ENCODE assay signal across 23 cellular contexts in genomic region chr16:62741692-62742091, GRCh38.
DNase-seq lines count a peak whose midpoint lies in the region; ATAC-seq, FAIRE-seq and TF ChIP-seq lines count a peak whose summit lies in the region.
"Had no signal": no experiment of that assay in that cellular context is flagged by ENCODE, and none has a peak within 500 bp of the region (broad histone marks: within the 10 kb centered on the region; RNA-seq: fewer than 3 reads in every experiment).

No MANE protein-coding gene starts in this region.

- no peak overlapping the region for H3K14ac ChIP-seq in neuronal stem cell (ENCODE audit: low read length)

- TF ChIP-seq CTCF in MM.1S (IDR thresholded peaks at IDR 0.05; ENCODE audit: low read length) = no peak

- H3K4ac ChIP-seq in neuronal stem cell (ENCODE audit: low read length) = no peak overlapping the region

- H4K91ac ChIP-seq in neuronal stem cell (ENCODE audit: low read depth, low read length, poor library complexity) = no peak overlapping the region

- H3K79me1 ChIP-seq in neuronal stem cell (ENCODE audit: low read depth, low read length) = no peaks in the 10 kb centered on the region

- H2AFZ ChIP-seq in MM.1S (ENCODE audit: low read length) (no peak overlapping the region), neuronal stem cell (ENCODE audit: low read length) (peak overlapping the region; percentile 30)
- H2AFZ ChIP-seq: GM23248 had no signal

- no peak overlapping the region for H2BK12ac ChIP-seq in neuronal stem cell (ENCODE audit: low read length)

- no peaks in the 10 kb centered on the region for H3K9me3 ChIP-seq in MM.1S (replicated peaks; ENCODE audit: insufficient read depth, low read length)
- peaks cover 0 to 2% of the 10 kb centered on the region in 2 donors for H3K9me3 ChIP-seq in neuronal stem cell (replicated peaks in 1 of 2; ENCODE audit: control insufficient read depth in 2 of 2, insufficient read depth in 1 of 2, low read depth in 1 of 2, low read length in 2 of 2)
- H3K9me3 ChIP-seq: BE2C, HAP-1 had no signal

- ATAC-seq in HG02870 (IDR thresholded peaks at IDR 0.05; ENCODE audit: unreplicated experiment) = no peak
- ATAC-seq: K562 had no signal

- H2BK120ac ChIP-seq in neuronal stem cell (ENCODE audit: low read depth, low read length) = no peak overlapping the region

- peak overlapping the region; percentile 25; the same call in 1 of the 2 replicates for H3K4me2 ChIP-seq in MM.1S (ENCODE audit: low read depth, low read length)
- H3K4me2 ChIP-seq in neuronal stem cell (ENCODE audit: insufficient read depth, low read length, poor library complexity, severe bottlenecking) = no peak overlapping the region

- H2BK5ac ChIP-seq in neuronal stem cell (ENCODE audit: low read length) = no peak overlapping the region

- H3K4me1 ChIP-seq in MM.1S (ENCODE audit: low read length) = peaks cover 9% of the 10 kb centered on the region; the same call in 1 of the 2 replicates
- no peaks in the 10 kb centered on the region for H3K4me1 ChIP-seq in neuronal stem cell (ENCODE audit: control insufficient read depth in 2 of 2, insufficient read depth in 1 of 2, low read depth in 1 of 2, low read length in 2 of 2)
- H3K4me1 ChIP-seq: BE2C, HAP-1 had no signal

- H3K36me3 ChIP-seq in MM.1S (replicated peaks; ENCODE audit: insufficient read depth, low read length) (no peaks in the 10 kb centered on the region), neuronal stem cell (replicated peaks in 1 of 2; ENCODE audit: control insufficient read depth in 2 of 2, insufficient read depth in 2 of 2, low read length in 2 of 2) (no peaks in the 10 kb centered on the region)
- H3K36me3 ChIP-seq: BE2C, HAP-1 had no signal

- H3K27ac ChIP-seq in MM.1S (ENCODE audit: low read length) (no peak overlapping the region), neuronal stem cell (replicated peaks; ENCODE audit: low read length) (no peak overlapping the region)
- H3K27ac ChIP-seq: GM23248 had no signal

- H3K23ac ChIP-seq in neuronal stem cell (ENCODE audit: low read depth, low read length, poor library complexity) = no peak overlapping the region

- H3K9me2 ChIP-seq in MM.1S (replicated peaks; ENCODE audit: insufficient read depth, low read length) = no peaks in the 10 kb centered on the region

- H3K18ac ChIP-seq in neuronal stem cell (ENCODE audit: low read length) = no peak overlapping the region

- H3K9ac ChIP-seq in MM.1S (ENCODE audit: low read length) (no peak overlapping the region), neuronal stem cell (ENCODE audit: low read depth, low read length, poor library complexity) (no peak overlapping the region)
- H3K9ac ChIP-seq: GM23248 had no signal

- no CpG with 5 or more reads among the region's 3 CpGs for WGBS in neuronal stem cell (ENCODE audit: extremely low coverage in 2 of 2, insufficient read length in 2 of 2, insufficient replicate concordance in 1 of 2), 2 donors

- no peak overlapping the region for H2BK15ac ChIP-seq in neuronal stem cell (ENCODE audit: low read length)

- H3K79me2 ChIP-seq in MM.1S (ENCODE audit: low read length) = no peaks in the 10 kb centered on the region

- TF ChIP-seq POLR2A in GM12891 (IDR thresholded peaks at IDR 0.05; ENCODE audit: low read depth, low read length) (no peak), erythroblast (IDR thresholded peaks at IDR 0.05; ENCODE audit: low read length) (no peak)

- 0 out of 2 replicates have a peak, but pooled peaks cover 4% of the 10 kb centered on the region for H4K20me1 ChIP-seq in MM.1S (ENCODE audit: insufficient read depth, low read length)

- no peak overlapping the region for H3K4me3 ChIP-seq in MM.1S (ENCODE audit: low read length)
- no peak overlapping the region for H3K4me3 ChIP-seq in neuronal stem cell (ENCODE audit: low read length in 2 of 2)
- H3K4me3 ChIP-seq: GM23248, HAP-1, K562 had no signal

- peaks cover 32% of the 10 kb centered on the region for H3K27me3 ChIP-seq in MM.1S (replicated peaks; ENCODE audit: insufficient read depth, low read length)
- H3K27me3 ChIP-seq in neuronal stem cell (ENCODE audit: control insufficient read depth in 3 of 3, insufficient read depth in 3 of 3, low read depth in 1 of 3, low read length in 3 of 3) = no peaks in the 10 kb centered on the region
- H3K27me3 ChIP-seq: BE2C had no signal

- FAIRE-seq in GM12891 (lab: Jason Lieb, UNC) = no peak
- FAIRE-seq: A204.1, GM19239, HTR-8/SVneo, K562 had no signal

- H2AK5ac ChIP-seq in neuronal stem cell (ENCODE audit: low read depth, low read length) = no peak overlapping the region

- no peak overlapping the region for H4K8ac ChIP-seq in neuronal stem cell (ENCODE audit: low read depth, low read length)

- H3F3A ChIP-seq in MM.1S (ENCODE audit: insufficient read depth, low read length) = no peaks in the 10 kb centered on the region

- peak; percentile 6 for DNase-seq in GM12891 (ENCODE audit: insufficient read length, low spot score)
- DNase-seq in MM.1S = peak; percentile 39
- no peak for DNase-seq in neuronal stem cell (ENCODE audit: low spot score)
- DNase-seq in hypothalamus (lab: John Stamatoyannopoulos, UW) = no peak
- DNase-seq in erythroblast (lab: John Stamatoyannopoulos, UW) = no peak
- DNase-seq: ACHN; BE2C; C1 segment of cervical spinal cord; CD4-positive, CD25-positive, alpha-beta regulatory T cell; CD8-positive, alpha-beta memory T cell; COR-L47; DMS 273 treated with DMSO at 0.1 percent for 48 hours; DMS53; DND-41; EL; GM23248; IMR-90 had no signal

TF ChIP-seq in GM12891, 5 proteins besides CTCF, POLR2A, EP300 and RAD21:
- no peak for TF ChIP-seq POU2F2 (IDR thresholded peaks at IDR 0.05; ENCODE audit: low read depth, low read length)
- TF ChIP-seq SPI1 (IDR thresholded peaks at IDR 0.05; ENCODE audit: low read depth, low read length) = no peak
- TF ChIP-seq PAX5 (IDR thresholded peaks at IDR 0.05; ENCODE audit: insufficient read depth, low read length, severe bottlenecking) = no peak
- TF ChIP-seq POLR2AphosphoS5 (IDR thresholded peaks at IDR 0.05; ENCODE audit: low read depth, low read length) = no peak
- no peak for TF ChIP-seq TAF1 (IDR thresholded peaks at IDR 0.05; ENCODE audit: low read depth, low read length)

Comparison
In these comparisons a context has a peak if more than half of its experiments do, and no peak if none do; other contexts are left out.
1. DNase-seq: peak in GM12891 (single experiment) and MM.1S (single experiment); none in neuronal stem cell (single experiment), hypothalamus (0 of 51) and erythroblast (0 of 2).